Comparison of ENCODE assay signal across 18 cellular contexts in genomic region chr5:2891781-2892180, GRCh38.
"Had no signal": no experiment of that assay in that cellular context is flagged by ENCODE, and none has a peak within 500 bp of the region (broad histone marks: within the 10 kb centered on the region; RNA-seq: fewer than 3 reads in every experiment).

No MANE protein-coding gene starts in this region.

- H3K27ac ChIP-seq: colonic mucosa, pancreas, transverse colon, upper lobe of right lung had no signal

- H3K27me3 ChIP-seq: colonic mucosa, pancreas, transverse colon, upper lobe of right lung had no signal

- H3K4me1 ChIP-seq: colonic mucosa, pancreas, transverse colon, upper lobe of right lung had no signal

- DNase-seq: colonic mucosa; dermis blood vessel endothelial cell; effector memory CD8-positive, alpha-beta T cell; erythroblast; hypothalamus; kidney; mesenchymal stem cell; midbrain; naive thymus-derived CD4-positive, alpha-beta T cell; occipital lobe; pancreas; small intestine; stimulated activated CD4-positive, alpha-beta T cell treated with anti-CD3 and anti-CD28 coated beads, Interleukin-15, amount 100 ng/mL, for 24 hours; stimulated activated CD4-positive, alpha-beta T cell treated with anti-CD3 and anti-CD28 coated beads, Interleukin-2, amount 100 ng/mL, for 48 hours; stimulated activated naive B cell treated with anti-CD40 and anti-IgM and Interleukin-4, amounts not matched to agents 10 μg/mL and 1 μg/mL and 100 μg/mL, for 72 hours; transverse colon; upper lobe of right lung had no signal

- ATAC-seq: effector memory CD8-positive, alpha-beta T cell; left lobe of liver; naive thymus-derived CD4-positive, alpha-beta T cell; pancreas; stimulated activated naive B cell treated with anti-CD40 and anti-IgM and Interleukin-4, amounts not matched to agents 10 μg/mL and 1 μg/mL and 100 μg/mL, for 72 hours; upper lobe of right lung had no signal

- H3K4me3 ChIP-seq: colonic mucosa, pancreas, transverse colon, upper lobe of right lung had no signal

- H3K36me3 ChIP-seq: colonic mucosa, pancreas, transverse colon, upper lobe of right lung had no signal

- H3K9me3 ChIP-seq: colonic mucosa, pancreas, transverse colon, upper lobe of right lung had no signal
